In the genomic region with DNA sequence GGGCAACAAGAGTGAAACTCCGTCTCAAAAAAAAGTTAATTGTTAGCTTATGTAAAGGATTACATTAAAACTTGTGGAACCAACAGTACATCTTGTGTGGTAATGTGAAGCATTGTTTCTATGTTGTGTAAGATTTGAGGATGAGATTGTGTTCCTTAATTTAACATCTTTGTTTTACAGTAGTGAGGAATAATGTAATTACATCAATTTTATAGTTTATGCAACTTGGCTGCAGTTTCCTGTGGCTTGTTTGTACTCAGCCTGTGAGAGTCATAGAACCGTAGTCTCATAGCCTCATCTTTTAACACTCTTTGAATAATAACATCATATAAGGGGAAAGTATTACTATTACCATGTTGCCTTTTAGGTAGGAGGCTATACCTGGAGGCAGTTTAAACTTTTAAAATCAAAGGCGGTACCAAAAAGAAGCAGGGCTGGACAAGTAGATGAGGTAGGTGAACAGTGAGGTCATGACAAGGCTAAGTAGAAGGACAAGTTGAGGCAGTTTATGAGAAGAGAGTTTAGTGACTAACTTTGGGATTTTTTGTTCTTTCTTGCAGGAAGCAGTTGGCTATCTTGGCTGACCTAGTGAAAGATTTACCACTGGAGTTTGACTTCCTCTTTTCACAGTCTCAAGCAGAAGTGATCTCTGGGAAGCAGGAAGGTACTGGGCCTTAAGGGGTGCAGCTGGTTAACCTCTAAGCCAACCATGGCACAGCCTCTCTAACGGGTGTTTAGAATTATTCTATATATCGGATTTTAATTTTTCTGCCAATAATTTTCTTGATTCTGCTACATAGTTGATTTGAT, we compare ENCODE assay signal across 10 cellular contexts. TPM values are rescaled to one million over a fixed set of nuclear protein-coding genes. Genes with fewer than 3 reads are reported as not detected.
DNase-seq lines count a peak whose midpoint lies in the region; ATAC-seq and TF ChIP-seq lines count a peak whose summit lies in the region.
"Had no signal": no experiment of that assay in that cellular context is flagged by ENCODE, and none has a peak within 500 bp of the region (broad histone marks: within the 10 kb centered on the region; RNA-seq: fewer than 3 reads in every experiment).

No MANE protein-coding gene starts in this region.

- no peak overlapping the region for H3K4me3 ChIP-seq in OCI-LY7 (ENCODE audit: low read depth, low read length, poor library complexity, severe bottlenecking)
- no peak overlapping the region for H3K4me3 ChIP-seq in lung

- no peak overlapping the region for H3K27ac ChIP-seq in OCI-LY7 (ENCODE audit: low read depth, low read length, poor library complexity, severe bottlenecking)
- H3K27ac ChIP-seq in lung (ENCODE audit: low read depth in 1 of 2, low read length in 1 of 2), result no peak overlapping the region

- 28 to 59% methylated on average over 5 of the region's 5 CpGs for WGBS in lung, 2 donors

- TF ChIP-seq CTCF in OCI-LY7 (conservative IDR thresholded peaks at IDR 0.05; ENCODE audit: low read length), result no peak
- TF ChIP-seq CTCF in lung (IDR thresholded peaks at IDR 0.05; ENCODE audit: control extremely low read depth, extremely low read depth), result no peak

- peak overlapping the region; percentile 49; the same call in 1 of the 2 replicates for H2AFZ ChIP-seq in OCI-LY7 (ENCODE audit: low read length)

- no peaks in the 10 kb centered on the region for H3K27me3 ChIP-seq in lung (ENCODE audit: control insufficient read depth, insufficient read depth)

- H4K20me1 ChIP-seq in OCI-LY7 (ENCODE audit: insufficient read depth, low read length), result no peaks in the 10 kb centered on the region

- H3K4me3 Mint-ChIP-seq in activated CD4-positive, alpha-beta T cell treated with anti-CD3 and anti-CD28 coated beads, Interleukin-2, amount 10 ng/mL, durations not matched to agents 24 days and 14 days, result no peak overlapping the region
- no peak overlapping the region for H3K4me3 Mint-ChIP-seq in activated CD8-positive, alpha-beta memory T cell treated with anti-CD3 and anti-CD28 coated beads, Interleukin-2, amount 10 ng/mL, durations not matched to agents 7 days and 5 days

- BruUV-seq in OCI-LY7 (replicated peaks; lab: Mats Ljungman, UMichigan), result no TSS peak

- H3K4me2 ChIP-seq in OCI-LY7 (ENCODE audit: low read length), result peak overlapping the region; percentile 16; the same call in 1 of the 2 replicates

- DNase-seq in OCI-LY7 (ENCODE audit: low spot score) (peak; percentile 54), lung (ENCODE audit: low spot score) (no peak), NCI-H226 (no peak)
- DNase-seq in activated CD4-positive, alpha-beta T cell treated with anti-CD3 and anti-CD28 coated beads, Interleukin-2, amount 10 ng/mL, durations not matched to agents 24 days and 14 days, result no peak
- DNase-seq in effector CD8-positive, alpha-beta T cell (lab: John Stamatoyannopoulos, UW), result no peak
- DNase-seq in activated CD8-positive, alpha-beta memory T cell treated with anti-CD3 and anti-CD28 coated beads, Interleukin-2, amount 10 ng/mL, durations not matched to agents 7 days and 5 days, result no peak
- DNase-seq: GOT3, T-helper 2 cell had no signal

- H3K27me3 Mint-ChIP-seq in activated CD4-positive, alpha-beta T cell treated with anti-CD3 and anti-CD28 coated beads, Interleukin-2, amount 10 ng/mL, durations not matched to agents 24 days and 14 days, result no peaks in the 10 kb centered on the region
- no peaks in the 10 kb centered on the region for H3K27me3 Mint-ChIP-seq in activated CD8-positive, alpha-beta memory T cell treated with anti-CD3 and anti-CD28 coated beads, Interleukin-2, amount 10 ng/mL, durations not matched to agents 7 days and 5 days

- H3K9me3 Mint-ChIP-seq in activated CD4-positive, alpha-beta T cell treated with anti-CD3 and anti-CD28 coated beads, Interleukin-2, amount 10 ng/mL, durations not matched to agents 24 days and 14 days, result no peaks in the 10 kb centered on the region
- no peaks in the 10 kb centered on the region for H3K9me3 Mint-ChIP-seq in activated CD8-positive, alpha-beta memory T cell treated with anti-CD3 and anti-CD28 coated beads, Interleukin-2, amount 10 ng/mL, durations not matched to agents 7 days and 5 days (ENCODE audit: low read depth)

- H3K36me3 ChIP-seq in OCI-LY7 (ENCODE audit: insufficient read depth, low read length) (no peaks in the 10 kb centered on the region), lung (ENCODE audit: control insufficient read depth in 2 of 2, insufficient read depth in 2 of 2, low read length in 2 of 2) (peaks cover 3 to 5% of the 10 kb centered on the region in 2 donors)

- H3K4me1 ChIP-seq in OCI-LY7 (ENCODE audit: insufficient read depth, low read length, poor library complexity, severe bottlenecking) (peaks cover 10% of the 10 kb centered on the region), lung (ENCODE audit: control insufficient read depth in 2 of 2, insufficient read depth in 2 of 2, low read length in 2 of 2) (peaks cover 0 to 2% of the 10 kb centered on the region in 2 donors)

- intact Hi-C loops in OCI-LY7 (cut with micrococcal nuclease; ENCODE audit: unreplicated experiment), result no loop called here
- intact Hi-C loops in activated CD4-positive, alpha-beta T cell treated with anti-CD3 and anti-CD28 coated beads, Interleukin-2, amount 10 ng/mL, durations not matched to agents 24 days and 14 days (cut with micrococcal nuclease), result no loop called here

- no peak overlapping the region for H3K27ac Mint-ChIP-seq in activated CD4-positive, alpha-beta T cell treated with anti-CD3 and anti-CD28 coated beads, Interleukin-2, amount 10 ng/mL, durations not matched to agents 24 days and 14 days
- H3K27ac Mint-ChIP-seq in activated CD8-positive, alpha-beta memory T cell treated with anti-CD3 and anti-CD28 coated beads, Interleukin-2, amount 10 ng/mL, durations not matched to agents 7 days and 5 days, result no peak overlapping the region

- peaks cover 6% of the 10 kb centered on the region for H3K4me1 Mint-ChIP-seq in activated CD4-positive, alpha-beta T cell treated with anti-CD3 and anti-CD28 coated beads, Interleukin-2, amount 10 ng/mL, durations not matched to agents 24 days and 14 days
- H3K4me1 Mint-ChIP-seq in activated CD8-positive, alpha-beta memory T cell treated with anti-CD3 and anti-CD28 coated beads, Interleukin-2, amount 10 ng/mL, durations not matched to agents 7 days and 5 days, result peaks cover 6% of the 10 kb centered on the region

- ATAC-seq in GM18511 (IDR thresholded peaks at IDR 0.05; ENCODE audit: unreplicated experiment) (peak; percentile 97), HG02763 (IDR thresholded peaks at IDR 0.05; ENCODE audit: unreplicated experiment) (peak; percentile 84), lung (ENCODE audit: insufficient read depth, low FRiP score) (peak; percentile 58)
- ATAC-seq in activated CD8-positive, alpha-beta memory T cell treated with anti-CD3 and anti-CD28 coated beads, Interleukin-2, amount 10 ng/mL, durations not matched to agents 7 days and 5 days, result no peak

- H3K36me3 Mint-ChIP-seq in activated CD4-positive, alpha-beta T cell treated with anti-CD3 and anti-CD28 coated beads, Interleukin-2, amount 10 ng/mL, durations not matched to agents 24 days and 14 days (ENCODE audit: low read depth), result peaks cover 7% of the 10 kb centered on the region
- H3K36me3 Mint-ChIP-seq in activated CD8-positive, alpha-beta memory T cell treated with anti-CD3 and anti-CD28 coated beads, Interleukin-2, amount 10 ng/mL, durations not matched to agents 7 days and 5 days, result peaks cover 2% of the 10 kb centered on the region

- no peaks in the 10 kb centered on the region for H3K79me2 ChIP-seq in OCI-LY7 (ENCODE audit: insufficient read depth, low read depth, low read length)

- CTCF ChIA-PET in OCI-LY7 (lab: Charles Lee; ENCODE audit: unreplicated experiment), result no interaction called here
- CTCF ChIA-PET in activated CD8-positive, alpha-beta memory T cell treated with anti-CD3 and anti-CD28 coated beads, Interleukin-2, amount 10 ng/mL, durations not matched to agents 7 days and 5 days (lab: Charles Lee), result interaction anchor here (1.0 kb wide), 1 partner anchor 14 kb away, joined by 3 read pairs; no protein-coding TSS in a partner anchor

- POLR2A ChIA-PET in OCI-LY7 (lab: Charles Lee), result no interaction called here

- H3K9me2 ChIP-seq in OCI-LY7 (ENCODE audit: insufficient read depth, low read length), result no peaks in the 10 kb centered on the region

- H3K9me3 ChIP-seq in OCI-LY7 (ENCODE audit: low read length) (no peaks in the 10 kb centered on the region), lung (ENCODE audit: control insufficient read depth in 2 of 2, insufficient read depth in 1 of 2, low read length in 1 of 2) (peaks cover 0 to 2% of the 10 kb centered on the region in 2 donors)

RNA-seq across cellular contexts. Expression of gene ENTPD7, which starts 26.1 kb away (rescaled TPM):
- 2.8 and 3.3 TPM in 2 replicates for total RNA-seq in OCI-LY7 (2014; rRNA removed; shearing (Covaris generic))
- total RNA-seq in OCI-LY7 (2022) (5.6 and 7.6 TPM in 2 replicates), lung (10 to 100 TPM; 12.9 to 14.6 TPM)
- polyA plus RNA-seq in lung, result 1 to 10 TPM; 1.0 to 8.3 TPM
- 8.2 and 8.3 TPM in 2 replicates for total RNA-seq in activated CD4-positive, alpha-beta T cell treated with anti-CD3 and anti-CD28 coated beads, Interleukin-2, amount 10 ng/mL, durations not matched to agents 24 days and 14 days
- 1 to 10 TPM; 4.3 to 7.4 TPM for total RNA-seq in activated CD8-positive, alpha-beta memory T cell treated with anti-CD3 and anti-CD28 coated beads, Interleukin-2, amount 10 ng/mL, durations not matched to agents 7 days and 5 days

RNA-seq across cellular contexts. Expression of gene COX15, which starts 46.5 kb away (rescaled TPM):
- total RNA-seq in OCI-LY7 (2014; rRNA removed; shearing (Covaris generic)), result 18.5 and 19.6 TPM in 2 replicates
- total RNA-seq in OCI-LY7 (2022), result 50.3 and 55.2 TPM in 2 replicates
- total RNA-seq in lung, result 10 to 100 TPM; 37.6 to 37.7 TPM
- polyA plus RNA-seq in lung, result 10 to 100 TPM; 13.5 to 15.5 TPM
- total RNA-seq in activated CD4-positive, alpha-beta T cell treated with anti-CD3 and anti-CD28 coated beads, Interleukin-2, amount 10 ng/mL, durations not matched to agents 24 days and 14 days, result 40.7 and 41.1 TPM in 2 replicates
- total RNA-seq in activated CD8-positive, alpha-beta memory T cell treated with anti-CD3 and anti-CD28 coated beads, Interleukin-2, amount 10 ng/mL, durations not matched to agents 7 days and 5 days, result 10 to 100 TPM; 40.4 to 42.1 TPM

RNA-seq across cellular contexts. Expression of gene CUTC, which starts 46.6 kb away (rescaled TPM):
- total RNA-seq in OCI-LY7 (2014; rRNA removed; shearing (Covaris generic)), result 29.9 and 37.1 TPM in 2 replicates
- total RNA-seq in OCI-LY7 (2022), result 41.6 and 42.9 TPM in 2 replicates
- total RNA-seq in lung, result 10 to 100 TPM; 13.0 to 20.2 TPM
- 10 to 100 TPM; 20.9 to 24.7 TPM for polyA plus RNA-seq in lung
- total RNA-seq in activated CD4-positive, alpha-beta T cell treated with anti-CD3 and anti-CD28 coated beads, Interleukin-2, amount 10 ng/mL, durations not matched to agents 24 days and 14 days, result 43.1 and 46.8 TPM in 2 replicates
- 10 to 100 TPM; 23.6 to 26.9 TPM for total RNA-seq in activated CD8-positive, alpha-beta memory T cell treated with anti-CD3 and anti-CD28 coated beads, Interleukin-2, amount 10 ng/mL, durations not matched to agents 7 days and 5 days
